ENCODE assay signal across 17 cellular contexts in genomic region chr22:35938226-35938625, GRCh38.
DNase-seq lines count a peak whose midpoint lies in the region; ATAC-seq and TF ChIP-seq lines count a peak whose summit lies in the region.
"Had no signal": no experiment of that assay in that cellular context is flagged by ENCODE, and none has a peak within 500 bp of the region (broad histone marks: within the 10 kb centered on the region; RNA-seq: fewer than 3 reads in every experiment).

No MANE protein-coding gene starts in this region.

- in situ Hi-C loops in IMR-90 (cut with MboI; ENCODE audit: low sequenced_read_pairs) = no loop called here

- TF ChIP-seq RAD21 in IMR-90 (IDR thresholded peaks at IDR 0.05; ENCODE audit: low read length) = no peak

- H2BK20ac ChIP-seq in IMR-90 (ENCODE audit: low read depth, low read length) = no peak overlapping the region

- no peak overlapping the region for H2BK15ac ChIP-seq in IMR-90 (ENCODE audit: low read depth, low read length)

- no peak overlapping the region for H2BK5ac ChIP-seq in IMR-90 (ENCODE audit: low read depth, low read length, poor library complexity, severe bottlenecking)

- peaks cover 12 to 65% of the 10 kb centered on the region in 2 experiments for H3K79me1 ChIP-seq in IMR-90 (ENCODE audit: low read depth in 1 of 2, low read length in 2 of 2)

- dilution Hi-C loops in IMR-90 (cut with HindIII; ENCODE audit: low sequenced_read_pairs, unreplicated experiment) = no loop called here

- DNase-seq in AG10803 (ENCODE audit: low read depth) (peak; percentile 75), IMR-90 (no peak), fibroblast of the conjunctiva (ENCODE audit: low read depth) (peak; percentile 32), osteoblast (ENCODE audit: insufficient read length, low spot score, missing footprints) (no peak), occipital lobe (lab: John Stamatoyannopoulos, UW) (no peak), ureter (ENCODE audit: low spot score) (no peak)
- no peak for DNase-seq in activated CD8-positive, alpha-beta memory T cell treated with anti-CD3 and anti-CD28 coated beads for 24 hours
- no peak for DNase-seq in stimulated activated naive CD4-positive, alpha-beta T cell (lab: John Stamatoyannopoulos, UW)
- DNase-seq: AML-193, COR-L47, NCI-H1105, NCI-H1694, NCI-H2107, NCI-H2227 treated with DMSO at 0.1 percent for 48 hours, NCI-H524 treated with DMSO at 0.1 percent for 48 hours had no signal

- WGBS in IMR-90 (ENCODE audit: extremely low coverage in 2 of 2, insufficient read length in 1 of 2), 2 experiments = no CpG with 5 or more reads among the region's 1 CpG

- no peak overlapping the region for H2AK5ac ChIP-seq in IMR-90 (ENCODE audit: low read depth, low read length)

- intact Hi-C loops in IMR-90 (cut with micrococcal nuclease) = no loop called here

- CTCF ChIA-PET in IMR-90 (lab: Yijun Ruan, JAX) = interaction anchor here (0.6 to 1.5 kb wide), 2 partner anchors 67 to 128 kb away, joined by 3 to 6 read pairs; no protein-coding TSS in a partner anchor

- H3K4me3 ChIP-seq in AG10803 (ENCODE audit: low read length) (no peak overlapping the region), IMR-90 (ENCODE audit: insufficient read depth, low read depth, low read length) (no peak overlapping the region), osteoblast (ENCODE audit: insufficient read depth, low read length) (no peak overlapping the region)

- no peak for ATAC-seq in IMR-90 (ENCODE audit: low read depth)
- ATAC-seq: Panc1 had no signal

- H3K36me3 ChIP-seq in IMR-90 (ENCODE audit: control insufficient read depth, insufficient read depth, low read length) (peaks cover 7% of the 10 kb centered on the region), osteoblast (ENCODE audit: insufficient read depth, low read length) (peaks cover 4% of the 10 kb centered on the region)

- peaks cover 55% of the 10 kb centered on the region for H3K79me2 ChIP-seq in osteoblast (ENCODE audit: insufficient read depth, low read length)

- POLR2A ChIA-PET in IMR-90 (lab: Charles Lee; ENCODE audit: unreplicated experiment) = no interaction called here

- H3K9me3 ChIP-seq in IMR-90 (ENCODE audit: control insufficient read depth, insufficient read depth, low read length) (no peaks in the 10 kb centered on the region), osteoblast (ENCODE audit: low read depth, low read length) (no peaks in the 10 kb centered on the region)

- no peak overlapping the region for H2AK9ac ChIP-seq in IMR-90 (replicated peaks; ENCODE audit: low read depth, low read length, poor library complexity)

- H2BK120ac ChIP-seq in IMR-90 (ENCODE audit: low read depth, low read length) = no peak overlapping the region

- H3K4me1 ChIP-seq in IMR-90 (ENCODE audit: control insufficient read depth, insufficient read depth, low read length) (peaks cover 2% of the 10 kb centered on the region; the same call in 1 of the 2 replicates), osteoblast (ENCODE audit: insufficient read depth, low read length) (peaks cover 3% of the 10 kb centered on the region)

- H4K20me1 ChIP-seq in IMR-90 (ENCODE audit: insufficient read depth, low read length) (peaks cover 7% of the 10 kb centered on the region; the same call in 1 of the 2 replicates), osteoblast (ENCODE audit: insufficient read depth, low read length) (peaks cover 6% of the 10 kb centered on the region)

- no peak overlapping the region for H4K5ac ChIP-seq in IMR-90 (ENCODE audit: low read depth, low read length)

- no peaks in the 10 kb centered on the region for H3K27me3 ChIP-seq in IMR-90 (ENCODE audit: control insufficient read depth, insufficient read depth, low read length)
- H3K27me3 ChIP-seq in osteoblast (ENCODE audit: insufficient read depth, low read length) = no peaks in the 10 kb centered on the region

- no peak for TF ChIP-seq POLR2A in IMR-90 (IDR thresholded peaks at IDR 0.05; ENCODE audit: low read depth, low read length)

- H4K8ac ChIP-seq in IMR-90 (ENCODE audit: low read depth in 2 of 2, low read length in 2 of 2) = no peak overlapping the region

- H3K14ac ChIP-seq in IMR-90 (replicated peaks; ENCODE audit: low read depth, low read length) = no peak overlapping the region

- peaks cover 2% of the 10 kb centered on the region; the same call in 1 of the 2 replicates for H3K9me1 ChIP-seq in IMR-90 (ENCODE audit: insufficient read depth, low read length)

- H3K4ac ChIP-seq in IMR-90 (ENCODE audit: low read depth, low read length) = no peak overlapping the region

- no peak overlapping the region for H3K18ac ChIP-seq in IMR-90 (ENCODE audit: low read depth, low read length)

- H3K27ac ChIP-seq in IMR-90 (ENCODE audit: insufficient read depth, low read length) = no peak overlapping the region
- H3K27ac ChIP-seq in osteoblast (ENCODE audit: low read depth, low read length) = peak overlapping the region; percentile 7
- H3K27ac ChIP-seq: HL-60 had no signal

- peak overlapping the region; percentile 37; the same call in 1 of the 2 replicates for H3K23ac ChIP-seq in IMR-90 (ENCODE audit: low read depth, low read length)

- no peak overlapping the region for H3K9ac ChIP-seq in IMR-90 (ENCODE audit: low read depth, low read length)

- no peak overlapping the region for H2AFZ ChIP-seq in IMR-90 (replicated peaks; ENCODE audit: low read length, poor library complexity)
- no peak overlapping the region for H2AFZ ChIP-seq in osteoblast (ENCODE audit: low read length)

- BruUV-seq in IMR-90 (replicated peaks; lab: Mats Ljungman, UMichigan) = no TSS peak

- H3K4me2 ChIP-seq in IMR-90 (ENCODE audit: low read depth, low read length) (no peak overlapping the region), osteoblast (ENCODE audit: insufficient read depth, low read length) (no peak overlapping the region)

- H4K91ac ChIP-seq in IMR-90 (ENCODE audit: insufficient read depth, low read depth, low read length) = no peak overlapping the region

- no peak overlapping the region for H3K56ac ChIP-seq in IMR-90 (ENCODE audit: extremely low read depth, insufficient read depth, low read length)

- no peak for TF ChIP-seq CTCF in AG10803 (conservative IDR thresholded peaks at IDR 0.05; ENCODE audit: low read length)
- TF ChIP-seq CTCF in IMR-90 (conservative IDR thresholded peaks at IDR 0.05; ENCODE audit: low read depth, low read length) = no peak
- no peak for TF ChIP-seq CTCF in osteoblast (IDR thresholded peaks at IDR 0.05; ENCODE audit: extremely low read depth, low read depth, low read length)

TF ChIP-seq in IMR-90, 13 proteins besides CTCF, POLR2A, EP300 and RAD21:
- TF ChIP-seq BHLHE40 (IDR thresholded peaks at IDR 0.05; ENCODE audit: low read depth, low read length) (no peak), ELK1 (IDR thresholded peaks at IDR 0.05; ENCODE audit: borderline replicate concordance, low read depth, low read length) (no peak), SMC3 (IDR thresholded peaks at IDR 0.05; ENCODE audit: low read depth, low read length) (no peak), MAZ (IDR thresholded peaks at IDR 0.05; ENCODE audit: borderline replicate concordance, low read depth, low read length) (no peak), MXI1 (IDR thresholded peaks at IDR 0.05; ENCODE audit: borderline replicate concordance, low read depth, low read length) (no peak), CEBPB (IDR thresholded peaks at IDR 0.05; ENCODE audit: low read depth, low read length) (no peak), FOS (IDR thresholded peaks at IDR 0.05; ENCODE audit: low read depth, low read length) (no peak), NFE2L2 (IDR thresholded peaks at IDR 0.05; ENCODE audit: low read depth, low read length) (no peak), MAFK (IDR thresholded peaks at IDR 0.05; ENCODE audit: low read depth, low read length) (no peak), RFX5 (IDR thresholded peaks at IDR 0.05; ENCODE audit: low read depth, low read length) (no peak), RCOR1 (IDR thresholded peaks at IDR 0.05; ENCODE audit: insufficient replicate concordance, low read length) (no peak), CHD1 (IDR thresholded peaks at IDR 0.05; ENCODE audit: low read depth, low read length) (no peak)
- TF ChIP-seq, protein P1, sequence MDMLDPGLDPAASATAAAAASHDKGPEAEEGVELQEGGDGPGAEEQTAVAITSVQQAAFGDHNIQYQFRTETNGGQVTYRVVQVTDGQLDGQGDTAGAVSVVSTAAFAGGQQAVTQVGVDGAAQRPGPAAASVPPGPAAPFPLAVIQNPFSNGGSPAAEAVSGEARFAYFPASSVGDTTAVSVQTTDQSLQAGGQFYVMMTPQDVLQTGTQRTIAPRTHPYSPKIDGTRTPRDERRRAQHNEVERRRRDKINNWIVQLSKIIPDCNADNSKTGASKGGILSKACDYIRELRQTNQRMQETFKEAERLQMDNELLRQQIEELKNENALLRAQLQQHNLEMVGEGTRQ (IDR thresholded peaks at IDR 0.05; ENCODE audit: low read depth, low read length) = no peak

Comparison
In these comparisons a context has a peak if more than half of its experiments do, and no peak if none do; other contexts are left out.
1. DNase-seq: peak in AG10803 (single experiment) and fibroblast of the conjunctiva (single experiment); none in IMR-90 (single experiment), osteoblast (single experiment), occipital lobe (single experiment), ureter (single experiment), activated CD8-positive, alpha-beta memory T cell treated with anti-CD3 and anti-CD28 coated beads for 24 hours (single experiment) and stimulated activated naive CD4-positive, alpha-beta T cell (0 of 6).